18 cellular contexts compared by ENCODE assay signal in the genomic region with DNA sequence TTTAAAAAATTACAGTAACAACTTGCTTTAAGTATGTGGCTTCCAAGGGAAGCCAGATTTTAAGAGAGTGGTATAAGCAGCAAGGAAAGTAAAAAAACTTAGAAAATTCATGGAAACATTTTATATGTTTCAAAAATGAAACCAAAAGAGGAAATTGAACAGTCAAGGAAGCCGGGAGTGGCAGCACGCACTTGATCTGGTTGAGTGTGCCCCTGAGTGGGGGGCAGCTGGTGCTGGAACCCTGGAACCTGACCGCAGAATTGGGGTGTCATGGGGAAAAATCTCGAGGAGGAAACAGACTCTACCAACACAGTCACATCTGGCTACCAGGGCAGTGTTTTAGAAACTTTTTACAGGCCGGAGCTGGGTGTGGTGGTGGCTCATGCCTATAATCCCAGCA. TPM values are rescaled to one million over a fixed set of nuclear protein-coding genes. Genes with fewer than 3 reads are reported as not detected.
DNase-seq lines count a peak whose midpoint lies in the region; ATAC-seq, FAIRE-seq and TF ChIP-seq lines count a peak whose summit lies in the region.
"Had no signal": no experiment of that assay in that cellular context is flagged by ENCODE, and none has a peak within 500 bp of the region (broad histone marks: within the 10 kb centered on the region; RNA-seq: fewer than 3 reads in every experiment).

No MANE protein-coding gene starts in this region.

- H3K4me3 ChIP-seq in OCI-LY3 (ENCODE audit: low read length) (peak overlapping the region; percentile 10; the same call in 1 of the 2 replicates), HepG2 (replicated peaks in 1 of 3; ENCODE audit: insufficient read depth in 1 of 3, low read depth in 2 of 3, low read length in 3 of 3) (no peak overlapping the region), PC-3 (ENCODE audit: low read length) (no peak overlapping the region)
- H3K4me3 ChIP-seq: SJSA1 had no signal

- H3K79me2 ChIP-seq in OCI-LY3 (ENCODE audit: low read length) (no peaks in the 10 kb centered on the region), HepG2 (ENCODE audit: insufficient read depth, low read length) (no peaks in the 10 kb centered on the region), PC-3 (ENCODE audit: low read length) (no peaks in the 10 kb centered on the region)

- CTCF ChIA-PET in HepG2 (lab: Yijun Ruan, JAX; ENCODE audit: low intra/inter-chr PET ratio, low total read pairs) = no interaction called here
- CTCF ChIA-PET in PC-3 (lab: Charles Lee) = no interaction called here

- peak overlapping the region; percentile 54 to 65 for H3K4me3 Mint-ChIP-seq in activated T-cell treated with anti-CD3 and anti-CD28 coated beads, Interleukin-2, amount 50 U/mL, for 72 hours
- no peak overlapping the region for H3K4me3 Mint-ChIP-seq in central memory CD8-positive, alpha-beta T cell
- peak overlapping the region; percentile 57 for H3K4me3 Mint-ChIP-seq in stimulated activated memory B cell treated with anti-CD40 and anti-IgM and Interleukin-4, amounts not matched to agents 10 μg/mL and 1 μg/mL and 100 μg/mL, for 72 hours

- WGBS in HepG2 (ENCODE audit: low lambda C conversion rate) = 87% methylated on average over 5 of the region's 5 CpGs

- H3K9me3 ChIP-seq in OCI-LY3 (ENCODE audit: insufficient read depth, low read length) = no peaks in the 10 kb centered on the region
- no peaks in the 10 kb centered on the region for H3K9me3 ChIP-seq in HepG2 (ENCODE audit: low read length)
- H3K9me3 ChIP-seq in PC-3 (ENCODE audit: low read length) = no peaks in the 10 kb centered on the region
- H3K9me3 ChIP-seq: SJSA1 had no signal

- no peaks in the 10 kb centered on the region for H3F3A ChIP-seq in PC-3 (ENCODE audit: low read length, unreplicated experiment)

- H3K4me1 Mint-ChIP-seq in activated T-cell treated with anti-CD3 and anti-CD28 coated beads, Interleukin-2, amount 50 U/mL, for 72 hours (ENCODE audit: low read depth) = peaks cover 6% of the 10 kb centered on the region
- no peaks in the 10 kb centered on the region for H3K4me1 Mint-ChIP-seq in central memory CD8-positive, alpha-beta T cell
- H3K4me1 Mint-ChIP-seq in stimulated activated memory B cell treated with anti-CD40 and anti-IgM and Interleukin-4, amounts not matched to agents 10 μg/mL and 1 μg/mL and 100 μg/mL, for 72 hours = peaks cover 21% of the 10 kb centered on the region

- H2AFZ ChIP-seq in OCI-LY3 (ENCODE audit: low read depth, low read length) = no peak overlapping the region
- H2AFZ ChIP-seq in HepG2 (ENCODE audit: low read length) = no peak overlapping the region
- H2AFZ ChIP-seq in PC-3 (ENCODE audit: low read length) = no peak overlapping the region

- BruUV-seq in HepG2 (replicated peaks; lab: Mats Ljungman, UMichigan) = no TSS peak
- BruUV-seq in PC-3 (replicated peaks; lab: Mats Ljungman, UMichigan) = no TSS peak

- H3K4me1 ChIP-seq in OCI-LY3 (ENCODE audit: low read length) (peaks cover 31% of the 10 kb centered on the region), HepG2 (ENCODE audit: insufficient read depth, low read length) (no peaks in the 10 kb centered on the region; the same call in 1 of the 2 replicates), PC-3 (ENCODE audit: insufficient read depth, low read length) (no peaks in the 10 kb centered on the region)
- H3K4me1 ChIP-seq: SJSA1 had no signal

- H3K9me3 Mint-ChIP-seq in activated T-cell treated with anti-CD3 and anti-CD28 coated beads, Interleukin-2, amount 50 U/mL, for 72 hours = no peaks in the 10 kb centered on the region
- no peaks in the 10 kb centered on the region for H3K9me3 Mint-ChIP-seq in central memory CD8-positive, alpha-beta T cell
- no peaks in the 10 kb centered on the region for H3K9me3 Mint-ChIP-seq in stimulated activated memory B cell treated with anti-CD40 and anti-IgM and Interleukin-4, amounts not matched to agents 10 μg/mL and 1 μg/mL and 100 μg/mL, for 72 hours

- no peak for TF ChIP-seq RAD21 in HepG2 (CRISPR knock-in tag; IDR thresholded peaks at IDR 0.05)

- POLR2A ChIA-PET in HepG2 (lab: Yijun Ruan, JAX) (no interaction called here), PC-3 (lab: Charles Lee; ENCODE audit: unreplicated experiment) (no interaction called here)

- TF ChIP-seq CTCF in OCI-LY3 (IDR thresholded peaks at IDR 0.05; ENCODE audit: low read depth, low read length) = no peak
- TF ChIP-seq CTCF in HepG2 (CRISPR knock-in tag; IDR thresholded peaks at IDR 0.05) = no peak
- no peak for TF ChIP-seq CTCF in PC-3 (conservative IDR thresholded peaks at IDR 0.05; ENCODE audit: low read depth, low read length)

- no peaks in the 10 kb centered on the region for H3K9me2 ChIP-seq in PC-3 (replicated peaks; ENCODE audit: low read length)

- H3K27me3 ChIP-seq in OCI-LY3 (ENCODE audit: low read depth, low read length) (no peaks in the 10 kb centered on the region), HepG2 (ENCODE audit: control insufficient read depth in 1 of 2, insufficient read depth in 2 of 2, low read length in 2 of 2) (no peaks in the 10 kb centered on the region), PC-3 (ENCODE audit: low read length) (no peaks in the 10 kb centered on the region)
- H3K27me3 ChIP-seq: SJSA1 had no signal

- DNase-seq in activated T-cell treated with anti-CD3 and anti-CD28 coated beads, Interleukin-2, amount 50 U/mL, for 72 hours = no peak
- no peak for DNase-seq in activated T-cell treated with anti-CD3 and anti-CD28 coated beads for 4 hours
- DNase-seq in central memory CD8-positive, alpha-beta T cell (ENCODE audit: low spot score in 2 of 2) = no peak
- DNase-seq in NCI-H1048 (lab: John Stamatoyannopoulos, UW) = no peak
- DNase-seq in HepG2 (ENCODE audit: low spot score) = no peak
- no peak for DNase-seq in PC-3
- DNase-seq: DMS153; effector CD8-positive, alpha-beta T cell; mammary epithelial cell; NCI-H2107; nucleus accumbens; small intestine had no signal

- H3K27ac ChIP-seq in OCI-LY3 (ENCODE audit: low read length) = peak overlapping the region; percentile 33; the same call in 1 of the 2 replicates
- H3K27ac ChIP-seq in HepG2 (ENCODE audit: extremely low read length, insufficient read depth, low read length) = no peak overlapping the region
- no peak overlapping the region for H3K27ac ChIP-seq in PC-3 (ENCODE audit: low read length)
- H3K27ac ChIP-seq: SJSA1, VCaP had no signal

- in situ Hi-C loops in HepG2 (cut with HindIII; ENCODE audit: extremely low pct_ligation_motif_present, low pct_unique_long_range_greater_than_20kb) = no loop called here

- H3K36me3 ChIP-seq in OCI-LY3 (replicated peaks; ENCODE audit: low read depth, low read length) (peaks cover 11% of the 10 kb centered on the region), HepG2 (replicated peaks in 1 of 2; ENCODE audit: control insufficient read depth in 1 of 2, insufficient read depth in 2 of 2, low read length in 2 of 2) (peaks cover 9 to 35% of the 10 kb centered on the region in 2 experiments; a peak in 4 of 5 replicates), PC-3 (ENCODE audit: low read depth, low read length) (no peaks in the 10 kb centered on the region)

- no peak for FAIRE-seq in HepG2 (lab: Jason Lieb, UNC)
- FAIRE-seq: small intestine had no signal

- TF ChIP-seq POLR2A in HepG2 (IDR thresholded peaks at IDR 0.05; ENCODE audit: insufficient read depth in 1 of 2, low read depth in 2 of 2, low read length in 2 of 2) = no peak

- no peak for TF ChIP-seq EP300 in HepG2 (IDR thresholded peaks at IDR 0.05; ENCODE audit: low read depth in 2 of 2, low read length in 2 of 2)
- no peak for TF ChIP-seq EP300 in HepG2 (CRISPR knock-in tag; IDR thresholded peaks at IDR 0.05; ENCODE audit: borderline replicate concordance)

- peak overlapping the region; percentile 95 for H3K27ac Mint-ChIP-seq in activated T-cell treated with anti-CD3 and anti-CD28 coated beads, Interleukin-2, amount 50 U/mL, for 72 hours
- H3K27ac Mint-ChIP-seq in central memory CD8-positive, alpha-beta T cell (ENCODE audit: low read depth) = peak overlapping the region; percentile 68
- peak overlapping the region; percentile 78 for H3K27ac Mint-ChIP-seq in stimulated activated memory B cell treated with anti-CD40 and anti-IgM and Interleukin-4, amounts not matched to agents 10 μg/mL and 1 μg/mL and 100 μg/mL, for 72 hours

- peaks cover 0 to 2% of the 10 kb centered on the region in 2 donors for H3K36me3 Mint-ChIP-seq in activated T-cell treated with anti-CD3 and anti-CD28 coated beads, Interleukin-2, amount 50 U/mL, for 72 hours (ENCODE audit: insufficient read depth in 2 of 2)
- H3K36me3 Mint-ChIP-seq in central memory CD8-positive, alpha-beta T cell (ENCODE audit: insufficient read depth) = peaks cover 20% of the 10 kb centered on the region
- H3K36me3 Mint-ChIP-seq in stimulated activated memory B cell treated with anti-CD40 and anti-IgM and Interleukin-4, amounts not matched to agents 10 μg/mL and 1 μg/mL and 100 μg/mL, for 72 hours = peaks cover 19% of the 10 kb centered on the region

- no peak for ATAC-seq in activated T-cell treated with anti-CD3 and anti-CD28 coated beads, Interleukin-2, amount 50 U/mL, for 72 hours (replicated peaks in 1 of 2)
- ATAC-seq in central memory CD8-positive, alpha-beta T cell (replicated peaks; ENCODE audit: extremely low read depth, poor library complexity, severe bottlenecking) = no peak
- no peak for ATAC-seq in stimulated activated memory B cell treated with anti-CD40 and anti-IgM and Interleukin-4, amounts not matched to agents 10 μg/mL and 1 μg/mL and 100 μg/mL, for 72 hours
- no peak for ATAC-seq in HepG2
- no peak for ATAC-seq in PC-3
- ATAC-seq: HCT116 had no signal

- peak overlapping the region; percentile 52 for H3K4me2 ChIP-seq in OCI-LY3 (ENCODE audit: low read length)
- H3K4me2 ChIP-seq in HepG2 (ENCODE audit: low read depth, low read length) = no peak overlapping the region
- no peak overlapping the region for H3K4me2 ChIP-seq in PC-3 (ENCODE audit: low read length)

- intact Hi-C loops in HepG2 (cut with micrococcal nuclease; ENCODE audit: unreplicated experiment) = no loop called here
- intact Hi-C loops in PC-3 (cut with micrococcal nuclease) = no loop called here

- no peaks in the 10 kb centered on the region for H3K27me3 Mint-ChIP-seq in activated T-cell treated with anti-CD3 and anti-CD28 coated beads, Interleukin-2, amount 50 U/mL, for 72 hours (ENCODE audit: low read depth)
- H3K27me3 Mint-ChIP-seq in central memory CD8-positive, alpha-beta T cell = no peaks in the 10 kb centered on the region
- no peaks in the 10 kb centered on the region for H3K27me3 Mint-ChIP-seq in stimulated activated memory B cell treated with anti-CD40 and anti-IgM and Interleukin-4, amounts not matched to agents 10 μg/mL and 1 μg/mL and 100 μg/mL, for 72 hours

- H3K9ac ChIP-seq in OCI-LY3 (ENCODE audit: low read length) (peak overlapping the region; percentile 22; the same call in 1 of the 2 replicates), HepG2 (ENCODE audit: insufficient read depth, low read depth, low read length) (no peak overlapping the region), PC-3 (ENCODE audit: low read length) (no peak overlapping the region)

- H4K20me1 ChIP-seq in OCI-LY3 (ENCODE audit: insufficient read depth, low read length) (no peaks in the 10 kb centered on the region), HepG2 (ENCODE audit: insufficient read depth, low read length) (no peaks in the 10 kb centered on the region), PC-3 (ENCODE audit: low read length) (no peaks in the 10 kb centered on the region)

RNA-seq across cellular contexts. Expression of a gene that starts 14.0 kb away (rescaled TPM):
- 10 to 100 TPM; 21.3 to 21.6 TPM for total RNA-seq in activated T-cell treated with anti-CD3 and anti-CD28 coated beads, Interleukin-2, amount 50 U/mL, for 72 hours
- 10.2 and 10.6 TPM in 2 replicates for total RNA-seq in HepG2 (2016; rRNA removed; fragmentation: Illumina TruSeq; extraction: Trizol)
- total RNA-seq in HepG2 (2016; cell fraction: cytosol; rRNA removed; fragmentation: Illumina TruSeq; extraction: Trizol; ENCODE audit: low read depth) = 3.4 and 3.8 TPM in 2 replicates
- total RNA-seq in HepG2 (2016; cell fraction: insoluble cytoplasmic fraction; rRNA removed; fragmentation: Illumina TruSeq; extraction: Trizol) = 9.0 and 10.7 TPM in 2 replicates
- 13.1 and 14.5 TPM in 2 replicates for total RNA-seq in HepG2 (2016; cell fraction: membrane; rRNA removed; fragmentation: Illumina TruSeq; extraction: Trizol)
- 7.8 and 8.7 TPM in 2 replicates for total RNA-seq in HepG2 (2016; cell fraction: nucleus; rRNA removed; fragmentation: Illumina TruSeq; extraction: Trizol)
- polyA plus RNA-seq in HepG2 (2011; rRNA removed) = 7.6 and 10.2 TPM in 2 replicates
- polyA plus RNA-seq in HepG2 (2011; cell fraction: cytosol; rRNA removed) = 6.7 and 7.5 TPM in 2 replicates
- 20.3 and 21.4 TPM in 2 replicates for polyA plus RNA-seq in HepG2 (2011; cell fraction: nucleus; rRNA removed)
- polyA plus RNA-seq in HepG2 (2012) = 6.6 and 10.9 TPM in 2 replicates
- 4.2 and 4.5 TPM in 2 replicates for polyA plus RNA-seq in HepG2 (2016; cell fraction: cytosol; fragmentation: Illumina TruSeq; extraction: Trizol; ENCODE audit: low read depth)
- polyA plus RNA-seq in HepG2 (2016; cell fraction: insoluble cytoplasmic fraction; fragmentation: Illumina TruSeq; extraction: Trizol; ENCODE audit: low read depth) = 11.5 and 15.1 TPM in 2 replicates
- 12.2 and 15.3 TPM in 2 replicates for polyA plus RNA-seq in HepG2 (2016; cell fraction: membrane; fragmentation: Illumina TruSeq; extraction: Trizol; ENCODE audit: low read depth)
- polyA plus RNA-seq in HepG2 (2016; cell fraction: nucleus; fragmentation: Illumina TruSeq; extraction: Trizol; ENCODE audit: insufficient read depth, low read depth) = 14.0 and 21.3 TPM in 2 replicates
- polyA minus RNA-seq in HepG2 (2011; rRNA and poly(A)+ RNA removed; ENCODE audit: low replicate concordance) = 20.1 and 35.6 TPM in 2 replicates
- 11.8 and 17.0 TPM in 2 replicates for polyA minus RNA-seq in HepG2 (2011; cell fraction: cytosol; rRNA and poly(A)+ RNA removed)
- 8.9 and 10.7 TPM in 2 replicates for polyA minus RNA-seq in HepG2 (2011; cell fraction: nucleus; rRNA and poly(A)+ RNA removed)
- 20.1 and 29.9 TPM in 2 replicates for total RNA-seq in PC-3 (2014; rRNA removed)

RNA-seq across cellular contexts. Expression of a gene that starts 33.3 kb away (rescaled TPM):
- under 1 TPM; 0.19 to 0.30 TPM for total RNA-seq in activated T-cell treated with anti-CD3 and anti-CD28 coated beads, Interleukin-2, amount 50 U/mL, for 72 hours
- total RNA-seq in HepG2 (2016; rRNA removed; fragmentation: Illumina TruSeq; extraction: Trizol) = 0.24 and 0.32 TPM in 2 replicates
- 0.40 and 0.44 TPM in 2 replicates for total RNA-seq in HepG2 (2016; cell fraction: cytosol; rRNA removed; fragmentation: Illumina TruSeq; extraction: Trizol; ENCODE audit: low read depth)
- 0.22 and 0.28 TPM in 2 replicates for total RNA-seq in HepG2 (2016; cell fraction: insoluble cytoplasmic fraction; rRNA removed; fragmentation: Illumina TruSeq; extraction: Trizol)
- 0.68 and 1.1 TPM in 2 replicates for total RNA-seq in HepG2 (2016; cell fraction: membrane; rRNA removed; fragmentation: Illumina TruSeq; extraction: Trizol)
- total RNA-seq in HepG2 (2016; cell fraction: nucleus; rRNA removed; fragmentation: Illumina TruSeq; extraction: Trizol) = 0.50 TPM in 2 replicates
- 0.21 and 0.24 TPM in 2 replicates for polyA plus RNA-seq in HepG2 (2011; rRNA removed)
- polyA plus RNA-seq in HepG2 (2011; cell fraction: cytosol; rRNA removed) = 0.13 and 0.25 TPM in 2 replicates
- 0.34 and 0.45 TPM in 2 replicates for polyA plus RNA-seq in HepG2 (2011; cell fraction: nucleus; rRNA removed)
- polyA plus RNA-seq in HepG2 (2012) = 0.21 and 0.31 TPM in 2 replicates
- 0.36 and 0.62 TPM in 2 replicates for polyA plus RNA-seq in HepG2 (2016; cell fraction: cytosol; fragmentation: Illumina TruSeq; extraction: Trizol; ENCODE audit: low read depth)
- 0.39 and 0.41 TPM in 2 replicates for polyA plus RNA-seq in HepG2 (2016; cell fraction: insoluble cytoplasmic fraction; fragmentation: Illumina TruSeq; extraction: Trizol; ENCODE audit: low read depth)
- polyA plus RNA-seq in HepG2 (2016; cell fraction: membrane; fragmentation: Illumina TruSeq; extraction: Trizol; ENCODE audit: low read depth) = 0.43 and 0.85 TPM in 2 replicates
- polyA plus RNA-seq in HepG2 (2016; cell fraction: nucleus; fragmentation: Illumina TruSeq; extraction: Trizol; ENCODE audit: insufficient read depth, low read depth) = 0.55 TPM in 1 of 2 replicates, not detected in the other
- 0.21 and 0.34 TPM in 2 replicates for polyA minus RNA-seq in HepG2 (2011; rRNA and poly(A)+ RNA removed; ENCODE audit: low replicate concordance)
- polyA minus RNA-seq in HepG2 (2011; cell fraction: cytosol; rRNA and poly(A)+ RNA removed) = not detected in 2 replicates
- polyA minus RNA-seq in HepG2 (2011; cell fraction: nucleus; rRNA and poly(A)+ RNA removed) = 0.77 TPM in 1 of 2 replicates, not detected in the other
- 0.52 and 0.69 TPM in 2 replicates for total RNA-seq in PC-3 (2014; rRNA removed)
- total RNA-seq: fibroblast of villous mesenchyme, mammary epithelial cell, SJSA1 had no signal

RNA-seq across cellular contexts. Expression of a gene that starts 33.4 kb away (rescaled TPM):
- total RNA-seq in activated T-cell treated with anti-CD3 and anti-CD28 coated beads, Interleukin-2, amount 50 U/mL, for 72 hours = 10 to 100 TPM; 43.4 to 47.9 TPM
- total RNA-seq in HepG2 (2016; rRNA removed; fragmentation: Illumina TruSeq; extraction: Trizol) = 135 and 147 TPM in 2 replicates
- 107 and 130 TPM in 2 replicates for total RNA-seq in HepG2 (2016; cell fraction: cytosol; rRNA removed; fragmentation: Illumina TruSeq; extraction: Trizol; ENCODE audit: low read depth)
- total RNA-seq in HepG2 (2016; cell fraction: insoluble cytoplasmic fraction; rRNA removed; fragmentation: Illumina TruSeq; extraction: Trizol) = 141 and 150 TPM in 2 replicates
- total RNA-seq in HepG2 (2016; cell fraction: membrane; rRNA removed; fragmentation: Illumina TruSeq; extraction: Trizol) = 184 and 188 TPM in 2 replicates
- total RNA-seq in HepG2 (2016; cell fraction: nucleus; rRNA removed; fragmentation: Illumina TruSeq; extraction: Trizol) = 49.0 and 50.7 TPM in 2 replicates
- polyA plus RNA-seq in HepG2 (2011; rRNA removed) = 136 and 158 TPM in 2 replicates
- polyA plus RNA-seq in HepG2 (2011; cell fraction: cytosol; rRNA removed) = 155 and 221 TPM in 2 replicates
- polyA plus RNA-seq in HepG2 (2011; cell fraction: nucleus; rRNA removed) = 72.1 and 83.3 TPM in 2 replicates
- polyA plus RNA-seq in HepG2 (2012) = 135 and 152 TPM in 2 replicates
- polyA plus RNA-seq in HepG2 (2016; cell fraction: cytosol; fragmentation: Illumina TruSeq; extraction: Trizol; ENCODE audit: low read depth) = 196 and 219 TPM in 2 replicates
- 220 TPM in 2 replicates for polyA plus RNA-seq in HepG2 (2016; cell fraction: insoluble cytoplasmic fraction; fragmentation: Illumina TruSeq; extraction: Trizol; ENCODE audit: low read depth)
- 238 and 251 TPM in 2 replicates for polyA plus RNA-seq in HepG2 (2016; cell fraction: membrane; fragmentation: Illumina TruSeq; extraction: Trizol; ENCODE audit: low read depth)
- polyA plus RNA-seq in HepG2 (2016; cell fraction: nucleus; fragmentation: Illumina TruSeq; extraction: Trizol; ENCODE audit: insufficient read depth, low read depth) = 117 and 120 TPM in 2 replicates
- polyA minus RNA-seq in HepG2 (2011; rRNA and poly(A)+ RNA removed; ENCODE audit: low replicate concordance) = 30.1 and 40.6 TPM in 2 replicates
- 33.1 TPM in 2 replicates for polyA minus RNA-seq in HepG2 (2011; cell fraction: cytosol; rRNA and poly(A)+ RNA removed)
- polyA minus RNA-seq in HepG2 (2011; cell fraction: nucleus; rRNA and poly(A)+ RNA removed) = 14.9 and 15.7 TPM in 2 replicates
- 177 and 238 TPM in 2 replicates for total RNA-seq in PC-3 (2014; rRNA removed)
